In genomic region chr1:180854456-180854855, GRCh38 we compare ENCODE assay signal across 17 cellular contexts. TPM values are rescaled to one million over a fixed set of nuclear protein-coding genes. Genes with fewer than 3 reads are reported as not detected.
DNase-seq lines count a peak whose midpoint lies in the region; ATAC-seq and TF ChIP-seq lines count a peak whose summit lies in the region.
"Had no signal": no experiment of that assay in that cellular context is flagged by ENCODE, and none has a peak within 500 bp of the region (broad histone marks: within the 10 kb centered on the region; RNA-seq: fewer than 3 reads in every experiment).

No MANE protein-coding gene starts in this region.

- H3K27ac Mint-ChIP-seq in endodermal cell: peak overlapping the region; percentile 78
- H3K27ac Mint-ChIP-seq in activated CD8-positive, alpha-beta T cell treated with anti-CD3 and anti-CD28 coated beads, Interleukin-2, amount 10 ng/mL, durations not matched to agents 7 days and 5 days: no peak overlapping the region
- H3K27ac Mint-ChIP-seq: activated T-helper 2 cell treated with anti-CD3 and anti-CD28 coated beads, Interferon-gamma antibody, Interleukin-2, Interleukin-4, amounts not matched to agents 10 μg/mL and 5 μg/mL and 100 μg/mL, durations not matched to agents 14 hours and 24 hours and 36 hours had no signal

- POLR2A ChIA-PET in activated CD8-positive, alpha-beta T cell treated with anti-CD3 and anti-CD28 coated beads, Interleukin-2, amount 10 ng/mL, durations not matched to agents 7 days and 5 days (lab: Charles Lee): no interaction called here

- ATAC-seq in activated CD8-positive, alpha-beta T cell treated with anti-CD3 and anti-CD28 coated beads, Interleukin-2, amount 10 ng/mL, durations not matched to agents 7 days and 5 days: no peak
- ATAC-seq: left colon; naive thymus-derived CD4-positive, alpha-beta T cell had no signal

- H3K36me3 Mint-ChIP-seq in endodermal cell (ENCODE audit: low read depth): peaks cover 6% of the 10 kb centered on the region
- H3K36me3 Mint-ChIP-seq in activated CD8-positive, alpha-beta T cell treated with anti-CD3 and anti-CD28 coated beads, Interleukin-2, amount 10 ng/mL, durations not matched to agents 7 days and 5 days (ENCODE audit: low read depth): peaks cover 25% of the 10 kb centered on the region

- H3K36me3 ChIP-seq in SJCRH30: no peaks in the 10 kb centered on the region; the same call in 1 of the 2 replicates
- no peaks in the 10 kb centered on the region for H3K36me3 ChIP-seq in endodermal cell (ENCODE audit: control insufficient read depth, insufficient read depth, low read length)
- no peaks in the 10 kb centered on the region for H3K36me3 ChIP-seq in mucosa of stomach (ENCODE audit: control insufficient read depth, insufficient read depth, low read length)

- H3K27ac ChIP-seq in SJCRH30 (peak overlapping the region; percentile 8; the same call in 1 of the 2 replicates), endodermal cell (ENCODE audit: low read depth, low read length) (peak overlapping the region; percentile 39)
- H3K27ac ChIP-seq: coronary artery had no signal

- WGBS in endodermal cell (ENCODE audit: insufficient coverage in 1 of 2, insufficient read length in 1 of 2), 2 experiments: 47 to 55% methylated on average over 5 of the region's 5 CpGs

- H3K27me3 Mint-ChIP-seq in endodermal cell (ENCODE audit: insufficient read depth): no peaks in the 10 kb centered on the region
- H3K27me3 Mint-ChIP-seq in activated CD8-positive, alpha-beta T cell treated with anti-CD3 and anti-CD28 coated beads, Interleukin-2, amount 10 ng/mL, durations not matched to agents 7 days and 5 days (ENCODE audit: low read depth): no peaks in the 10 kb centered on the region
- H3K27me3 Mint-ChIP-seq: naive thymus-derived CD4-positive, alpha-beta T cell had no signal

- no peaks in the 10 kb centered on the region for H3K27me3 ChIP-seq in SJCRH30
- no peaks in the 10 kb centered on the region for H3K27me3 ChIP-seq in endodermal cell (ENCODE audit: control insufficient read depth, insufficient read depth, low read length, poor library complexity, severe bottlenecking)
- H3K27me3 ChIP-seq in mucosa of stomach (ENCODE audit: control insufficient read depth, insufficient read depth, low read length): no peaks in the 10 kb centered on the region

- CTCF ChIA-PET in activated CD8-positive, alpha-beta T cell treated with anti-CD3 and anti-CD28 coated beads, Interleukin-2, amount 10 ng/mL, durations not matched to agents 7 days and 5 days (lab: Charles Lee): interaction anchor here (0.8 to 1.5 kb wide), 2 partner anchors 9 to 223 kb away, joined by 3 to 9 read pairs; no protein-coding TSS in a partner anchor

- DNase-seq in GF-D8 (lab: John Stamatoyannopoulos, UW): peak; percentile 21
- DNase-seq in SJCRH30: peak; percentile 6 to 48
- peak; percentile 56 for DNase-seq in endodermal cell
- no peak for DNase-seq in SIG-M5 treated with dmso at 0.1 percent for 504 hours (lab: John Stamatoyannopoulos, UW; ENCODE audit: unreplicated experiment)
- DNase-seq in activated CD8-positive, alpha-beta T cell treated with anti-CD3 and anti-CD28 coated beads, Interleukin-2, amount 10 ng/mL, durations not matched to agents 7 days and 5 days: no peak
- DNase-seq in GM10266 (ENCODE audit: extremely low spot score): no peak
- DNase-seq in NOMO-1 (lab: John Stamatoyannopoulos, UW; ENCODE audit: unreplicated experiment in 2 of 2): no peak
- DNase-seq: amniotic stem cell; Karpas-422; left colon; naive thymus-derived CD4-positive, alpha-beta T cell; NCI-H1417 treated with DMSO at 0.1 percent for 48 hours; NCI-H345; substantia nigra had no signal

- H3K9ac ChIP-seq in endodermal cell (ENCODE audit: extremely low read depth, low read length, poor library complexity, severe bottlenecking): no peak overlapping the region
- H3K9ac ChIP-seq in mucosa of stomach (ENCODE audit: low read length): no peak overlapping the region

- H3K4me1 ChIP-seq in SJCRH30 (peaks cover 9% of the 10 kb centered on the region; the same call in 1 of the 2 replicates), endodermal cell (ENCODE audit: control insufficient read depth, insufficient read depth, low read length) (peaks cover 9% of the 10 kb centered on the region), mucosa of stomach (ENCODE audit: control insufficient read depth, insufficient read depth, low read length) (peaks cover 9% of the 10 kb centered on the region)

- H3K9me3 Mint-ChIP-seq in endodermal cell: no peaks in the 10 kb centered on the region
- H3K9me3 Mint-ChIP-seq in activated CD8-positive, alpha-beta T cell treated with anti-CD3 and anti-CD28 coated beads, Interleukin-2, amount 10 ng/mL, durations not matched to agents 7 days and 5 days (ENCODE audit: insufficient read depth): peaks cover 4% of the 10 kb centered on the region

- H3K9me3 ChIP-seq in SJCRH30 (replicated peaks) (no peaks in the 10 kb centered on the region), endodermal cell (ENCODE audit: control insufficient read depth, low read length) (no peaks in the 10 kb centered on the region), mucosa of stomach (ENCODE audit: control insufficient read depth, low read length) (no peaks in the 10 kb centered on the region)

- TF ChIP-seq CTCF in endodermal cell (conservative IDR thresholded peaks at IDR 0.05) (no peak), GM10266 (IDR thresholded peaks at IDR 0.05; ENCODE audit: control insufficient read depth, insufficient read depth, low read depth, missing control alignments) (no peak)

- H3K4me3 ChIP-seq in SJCRH30: peak overlapping the region; percentile 19
- peak overlapping the region; percentile 67 for H3K4me3 ChIP-seq in endodermal cell (ENCODE audit: low read length)
- H3K4me3 ChIP-seq in mucosa of stomach (ENCODE audit: low read length): peak overlapping the region; percentile 27
- H3K4me3 ChIP-seq: coronary artery had no signal

- peaks cover 34% of the 10 kb centered on the region for H3K4me1 Mint-ChIP-seq in endodermal cell
- peaks cover 29% of the 10 kb centered on the region for H3K4me1 Mint-ChIP-seq in activated CD8-positive, alpha-beta T cell treated with anti-CD3 and anti-CD28 coated beads, Interleukin-2, amount 10 ng/mL, durations not matched to agents 7 days and 5 days (ENCODE audit: low read depth)

- H3K4me3 Mint-ChIP-seq in endodermal cell: no peak overlapping the region
- H3K4me3 Mint-ChIP-seq in activated CD8-positive, alpha-beta T cell treated with anti-CD3 and anti-CD28 coated beads, Interleukin-2, amount 10 ng/mL, durations not matched to agents 7 days and 5 days: no peak overlapping the region
- H3K4me3 Mint-ChIP-seq: naive thymus-derived CD4-positive, alpha-beta T cell had no signal

RNA-seq across cellular contexts. Expression of gene KIAA1614, which starts 58.2 kb away (rescaled TPM):
- 59.9 and 63.1 TPM in 2 replicates for total RNA-seq in SJCRH30 (2014; rRNA removed; shearing (Covaris generic))
- total RNA-seq in endodermal cell: 1 to 10 TPM; 3.3 to 5.8 TPM
- polyA plus RNA-seq in endodermal cell (2013, experiment 1 of 2): 1.2 TPM
- polyA plus RNA-seq in endodermal cell (2013, experiment 2 of 2): 1.3 TPM
- total RNA-seq in activated CD8-positive, alpha-beta T cell treated with anti-CD3 and anti-CD28 coated beads, Interleukin-2, amount 10 ng/mL, durations not matched to agents 7 days and 5 days: under 1 TPM; 0.13 to 0.21 TPM

Comparison
In these comparisons a context has a peak if more than half of its experiments do, and no peak if none do; other contexts are left out.
1. DNase-seq: peak in GF-D8 (single experiment), SJCRH30 (2 of 2) and endodermal cell (single experiment); none in SIG-M5 treated with dmso at 0.1 percent for 504 hours (single experiment), activated CD8-positive, alpha-beta T cell treated with anti-CD3 and anti-CD28 coated beads, Interleukin-2, amount 10 ng/mL, durations not matched to agents 7 days and 5 days (single experiment), GM10266 (single experiment) and NOMO-1 (0 of 2).
2. Peak in every context shown above with its lines, with median percentiles within 50 percentile points of each other: H3K4me3 ChIP-seq.